In the genomic region with DNA sequence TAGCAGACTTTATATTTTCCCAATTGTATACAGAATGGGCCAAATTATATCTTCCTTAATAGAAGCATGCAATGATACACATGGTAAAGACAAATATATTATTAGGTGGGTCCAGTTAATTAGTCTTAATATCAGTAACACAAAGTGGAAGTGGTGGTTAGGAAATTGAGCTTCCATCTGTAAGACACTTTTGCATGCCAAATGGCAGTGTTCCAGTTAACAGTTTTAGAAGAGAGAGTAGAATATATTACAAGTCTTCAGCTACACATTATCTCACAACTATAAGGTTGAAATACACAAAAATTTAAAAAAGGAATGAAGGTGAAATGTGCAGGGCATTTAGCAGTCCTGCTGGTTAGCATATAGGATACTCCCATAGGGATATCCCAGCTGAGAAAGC, we compare ENCODE assay signal across 32 cellular contexts.
"Had no signal": no experiment of that assay in that cellular context is flagged by ENCODE, and none has a peak within 500 bp of the region (broad histone marks: within the 10 kb centered on the region; RNA-seq: fewer than 3 reads in every experiment).

No MANE protein-coding gene starts in this region.

- H3K4me3 Mint-ChIP-seq: activated CD8-positive, alpha-beta T cell treated with anti-CD3 and anti-CD28 coated beads for 36 hours; activated T-cell treated with anti-CD3 and anti-CD28 coated beads, Interleukin-2, amount 50 U/mL, for 4 hours; activated T-helper 17 cell treated with anti-CD3 and anti-CD28 coated beads, Interleukin-2, amount 50 U/mL, for 72 hours; mesothelial cell of epicardium; naive thymus-derived CD4-positive, alpha-beta T cell; neural crest cell; stimulated activated effector memory CD8-positive, alpha-beta T cell treated with anti-CD3 and anti-CD28 coated beads, Interleukin-12 subunit alpha, Interleukin-12 subunit beta, amount 100 ng/mL, for 72 hours; stimulated activated naive CD8-positive, alpha-beta T cell treated with anti-CD3 and anti-CD28 coated beads, Interleukin-15, Interleukin-2, amounts not matched to agents 100 ng/mL and 50 ng/mL, for 24 hours; T-helper 1 cell treated with Interleukin-12 subunit alpha and Interleukin-12 subunit beta and Interleukin-4 antibody, amounts not matched to agents 30 μg/mL and 1 μg/mL, for 36 hours; WTC11 had no signal

- H3K9me3 Mint-ChIP-seq: activated naive CD4-positive, alpha-beta T cell treated with anti-CD3 and anti-CD28 coated beads, Interleukin-2, amount 50 U/mL, for 72 hours; activated T-helper 17 cell treated with anti-CD3 and anti-CD28 coated beads, Interleukin-2, amount 50 U/mL, for 72 hours; naive thymus-derived CD4-positive, alpha-beta T cell; neural crest cell; stimulated activated naive CD8-positive, alpha-beta T cell treated with anti-CD3 and anti-CD28 coated beads, Interleukin-15, Interleukin-2, amounts not matched to agents 100 ng/mL and 50 ng/mL, for 24 hours; T-helper 1 cell treated with Interleukin-12 subunit alpha and Interleukin-12 subunit beta and Interleukin-4 antibody, amounts not matched to agents 30 μg/mL and 1 μg/mL, for 36 hours; WTC11 had no signal

- ATAC-seq: activated CD8-positive, alpha-beta T cell treated with anti-CD3 and anti-CD28 coated beads for 36 hours; activated naive CD4-positive, alpha-beta T cell treated with anti-CD3 and anti-CD28 coated beads, Interleukin-2, amount 50 U/mL, for 72 hours; activated T-cell treated with anti-CD3 and anti-CD28 coated beads, Interleukin-2, amount 50 U/mL, for 4 hours; activated T-helper 17 cell treated with anti-CD3 and anti-CD28 coated beads, Interleukin-2, amount 50 U/mL, for 72 hours; gastroesophageal sphincter; left colon; naive thymus-derived CD4-positive, alpha-beta T cell; psoas muscle; stimulated activated effector memory CD8-positive, alpha-beta T cell treated with anti-CD3 and anti-CD28 coated beads, Interleukin-12 subunit alpha, Interleukin-12 subunit beta, amount 100 ng/mL, for 72 hours; WTC11 had no signal

- H3K36me3 ChIP-seq: esophagus muscularis mucosa, gastroesophageal sphincter, sigmoid colon, thoracic aorta had no signal

- H3K4me3 ChIP-seq: esophagus muscularis mucosa, gastroesophageal sphincter, psoas muscle, sigmoid colon, thoracic aorta had no signal

- H3K27ac Mint-ChIP-seq: activated CD8-positive, alpha-beta T cell treated with anti-CD3 and anti-CD28 coated beads for 36 hours; activated naive CD4-positive, alpha-beta T cell treated with anti-CD3 and anti-CD28 coated beads, Interleukin-2, amount 50 U/mL, for 72 hours; activated T-helper 17 cell treated with anti-CD3 and anti-CD28 coated beads, Interleukin-2, amount 50 U/mL, for 72 hours; mesothelial cell of epicardium; naive thymus-derived CD4-positive, alpha-beta T cell; stimulated activated effector memory CD8-positive, alpha-beta T cell treated with anti-CD3 and anti-CD28 coated beads, Interleukin-12 subunit alpha, Interleukin-12 subunit beta, amount 100 ng/mL, for 72 hours; stimulated activated naive CD8-positive, alpha-beta T cell treated with anti-CD3 and anti-CD28 coated beads, Interleukin-15, Interleukin-2, amounts not matched to agents 100 ng/mL and 50 ng/mL, for 24 hours; T-helper 1 cell treated with Interleukin-12 subunit alpha and Interleukin-12 subunit beta and Interleukin-4 antibody, amounts not matched to agents 30 μg/mL and 1 μg/mL, for 36 hours; WTC11 had no signal

- H3K9me3 ChIP-seq: esophagus muscularis mucosa, gastroesophageal sphincter, psoas muscle, sigmoid colon, thoracic aorta had no signal

- DNase-seq: activated CD4-positive, alpha-beta T cell treated with anti-CD3 and anti-CD28 coated beads for 1 hour; activated CD4-positive, alpha-beta T cell treated with anti-CD3 and anti-CD28 coated beads, Interleukin-2, amount 50 U/mL, for 1 hour; activated CD8-positive, alpha-beta T cell treated with anti-CD3 and anti-CD28 coated beads for 36 hours; activated gamma-delta T cell treated with Interleukin-2 at 50 U/mL for 16 hours; activated T-cell treated with anti-CD3 and anti-CD28 coated beads, Interleukin-2, amount 50 U/mL, for 4 hours; anterior cingulate cortex; head of caudate nucleus; hippocampal formation; kidney; left colon; mammary epithelial cell; naive thymus-derived CD4-positive, alpha-beta T cell; nucleus accumbens; psoas muscle; sigmoid colon; small intestine; stimulated activated CD4-positive, alpha-beta T cell treated with anti-CD3 and anti-CD28 coated beads, Interleukin-4, amount 100 ng/mL, for 24 hours; T1000; trophoblast cell had no signal

- H3K4me1 Mint-ChIP-seq: activated T-helper 17 cell treated with anti-CD3 and anti-CD28 coated beads, Interleukin-2, amount 50 U/mL, for 72 hours; naive thymus-derived CD4-positive, alpha-beta T cell; stimulated activated effector memory CD8-positive, alpha-beta T cell treated with anti-CD3 and anti-CD28 coated beads, Interleukin-12 subunit alpha, Interleukin-12 subunit beta, amount 100 ng/mL, for 72 hours; WTC11 had no signal

- H3K4me1 ChIP-seq: gastroesophageal sphincter, parathyroid adenoma, psoas muscle, sigmoid colon had no signal

- H3K79me2 ChIP-seq: parathyroid adenoma had no signal

- H3K27me3 Mint-ChIP-seq: activated CD8-positive, alpha-beta T cell treated with anti-CD3 and anti-CD28 coated beads for 36 hours; activated T-helper 17 cell treated with anti-CD3 and anti-CD28 coated beads, Interleukin-2, amount 50 U/mL, for 72 hours; brain; naive thymus-derived CD4-positive, alpha-beta T cell; stimulated activated naive CD8-positive, alpha-beta T cell treated with anti-CD3 and anti-CD28 coated beads, Interleukin-15, Interleukin-2, amounts not matched to agents 100 ng/mL and 50 ng/mL, for 24 hours had no signal

- H2AFZ ChIP-seq: parathyroid adenoma had no signal

- H3K36me3 Mint-ChIP-seq: activated naive CD4-positive, alpha-beta T cell treated with anti-CD3 and anti-CD28 coated beads, Interleukin-2, amount 50 U/mL, for 72 hours; brain; mesothelial cell of epicardium; naive thymus-derived CD4-positive, alpha-beta T cell; stimulated activated effector memory CD8-positive, alpha-beta T cell treated with anti-CD3 and anti-CD28 coated beads, Interleukin-12 subunit alpha, Interleukin-12 subunit beta, amount 100 ng/mL, for 72 hours; WTC11 had no signal

- H3K27me3 ChIP-seq: esophagus muscularis mucosa, gastroesophageal sphincter, sigmoid colon had no signal

- H3K9ac ChIP-seq: parathyroid adenoma had no signal

- H3K27ac ChIP-seq: esophagus muscularis mucosa, gastroesophageal sphincter, parathyroid adenoma, psoas muscle, sigmoid colon, thoracic aorta had no signal
